1 cellular context compared by ENCODE assay signal in genomic region chr2:151409601-151410484, GRCh38.
TF ChIP-seq lines count a peak whose summit lies in the region.

RIF1 (plus strand) TSS chr2:151409902; CDS start chr2:151410424, 522 bp downstream.

TF ChIP-seq in K562, 482 proteins besides CTCF, POLR2A, EP300 and RAD21 (continued from another document and continues in another):
- TF ChIP-seq FOXA3 (CRISPR knock-in tag; conservative IDR thresholded peaks at IDR 0.05 in 1 of 2, IDR thresholded peaks at IDR 0.05 in 1 of 2), result peak; percentile 86 to 96
- TF ChIP-seq HNRNPLL (IDR thresholded peaks at IDR 0.05; ENCODE audit: low read depth, low read length, poor library complexity, severe bottlenecking), result peak; percentile 51
- TF ChIP-seq NFYB (IDR thresholded peaks at IDR 0.05; ENCODE audit: extremely low read depth, insufficient read length), result no peak
- TF ChIP-seq NR0B1 (IDR thresholded peaks at IDR 0.05; ENCODE audit: partially characterized antibody), result no peak
- no peak for TF ChIP-seq ZFP1 (CRISPR knock-in tag; IDR thresholded peaks at IDR 0.05)
- TF ChIP-seq LCOR (CRISPR knock-in tag; IDR thresholded peaks at IDR 0.05), result peak; percentile 98
- peak; percentile 60 for TF ChIP-seq MGA (IDR thresholded peaks at IDR 0.05)
- TF ChIP-seq KAT2B (IDR thresholded peaks at IDR 0.05; ENCODE audit: low read depth, low read length), result no peak
- TF ChIP-seq CREBBP (IDR thresholded peaks at IDR 0.05; ENCODE audit: low read depth, low read length), result no peak
- no peak; the same call in 1 of the 2 replicates for TF ChIP-seq EHMT2 (IDR thresholded peaks at IDR 0.05)
- peak; percentile 45; the same call in 1 of the 2 replicates for TF ChIP-seq ZBTB40 (IDR thresholded peaks at IDR 0.05)
- peak; percentile 36; the same call in 1 of the 2 replicates for TF ChIP-seq ZBTB40 (CRISPR knock-in tag; IDR thresholded peaks at IDR 0.05)
- TF ChIP-seq POLR3A (IDR thresholded peaks at IDR 0.05; ENCODE audit: borderline replicate concordance, extremely low read depth, insufficient read depth, insufficient read length), result no peak
- TF ChIP-seq XRCC5 (IDR thresholded peaks at IDR 0.05; ENCODE audit: low read depth, low read length), result peak; percentile 98
- no peak for TF ChIP-seq TFAM (CRISPR knock-in tag; conservative IDR thresholded peaks at IDR 0.05)
- no peak for TF ChIP-seq MCM7 (IDR thresholded peaks at IDR 0.05)
- peak; percentile 19 for TF ChIP-seq MEIS2 (IDR thresholded peaks at IDR 0.05; ENCODE audit: partially characterized antibody)
- no peak for TF ChIP-seq ZNF586 (CRISPR knock-in tag; conservative IDR thresholded peaks at IDR 0.05)
- no peak; the same call in none of the 2 replicates for TF ChIP-seq MBD2 (IDR thresholded peaks at IDR 0.05; ENCODE audit: borderline replicate concordance, low read depth)
- TF ChIP-seq E2F5 (CRISPR knock-in tag; IDR thresholded peaks at IDR 0.05), result peak; percentile 82; the same call in 1 of the 2 replicates
- TF ChIP-seq ZBTB9 (CRISPR knock-in tag; IDR thresholded peaks at IDR 0.05), result peak; percentile 92
- TF ChIP-seq THAP12 (CRISPR knock-in tag; IDR thresholded peaks at IDR 0.05), result peak; percentile 69; the same call in 1 of the 2 replicates
